ENCODE assay signal across 25 cellular contexts in the genomic region with DNA sequence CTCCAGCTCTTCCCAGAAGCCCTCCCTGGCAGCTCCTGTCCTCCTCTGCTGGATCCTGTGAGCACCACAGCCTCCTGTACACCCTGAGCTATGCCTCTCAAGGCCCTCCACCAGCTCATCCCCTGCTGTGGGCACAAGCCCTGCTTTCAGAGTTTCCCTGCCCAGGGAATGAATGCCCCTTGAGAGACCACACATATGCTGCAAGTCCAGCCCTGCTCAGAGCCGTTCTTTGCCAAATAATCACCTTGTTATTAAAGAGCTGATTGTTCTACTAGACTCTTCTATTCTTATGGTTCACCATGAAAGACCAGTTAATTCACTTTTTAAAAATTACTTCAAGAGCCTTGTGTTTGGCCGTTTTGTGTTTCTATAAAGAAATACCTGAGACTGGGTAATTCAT.
DNase-seq lines count a peak whose midpoint lies in the region; ATAC-seq, FAIRE-seq and TF ChIP-seq lines count a peak whose summit lies in the region.
"Had no signal": no experiment of that assay in that cellular context is flagged by ENCODE, and none has a peak within 500 bp of the region (broad histone marks: within the 10 kb centered on the region; RNA-seq: fewer than 3 reads in every experiment).

No MANE protein-coding gene starts in this region.

- no peak for TF ChIP-seq POLR2A in breast epithelium (IDR thresholded peaks at IDR 0.05)

- H3K27ac Mint-ChIP-seq in MCF 10A (ENCODE audit: low read depth, unreplicated experiment) (no peak overlapping the region), nephron progenitor cell (peak overlapping the region; percentile 66)
- H3K27ac Mint-ChIP-seq: B cell had no signal

- H3K27ac ChIP-seq in breast epithelium (peak overlapping the region; percentile 14 to 30), coronary artery (no peak overlapping the region), kidney (ENCODE audit: low read depth in 2 of 2, low read length in 2 of 2) (no peak overlapping the region)
- H3K27ac ChIP-seq: KMS-11 had no signal

- DNase-seq in breast epithelium (ENCODE audit: low spot score in 2 of 2) (peak in 1 of 2 donors; percentile 59), MCF 10A (ENCODE audit: unreplicated experiment) (no peak), coronary artery (ENCODE audit: low spot score) (peak; percentile 22), nephron progenitor cell (no peak), kidney (no peak)
- DNase-seq: H7, IMR-90, MV-4-11, NCI-H1105 treated with DMSO at 0.1 percent for 48 hours, NCI-H2029 treated with DMSO at 0.1 percent for 48 hours, NCI-H2171, NCI-H345, NCI-H524 treated with DMSO at 0.1 percent for 48 hours, NCI-H82 had no signal

- H3K36me3 ChIP-seq in breast epithelium, result no peaks in the 10 kb centered on the region
- H3K36me3 ChIP-seq in kidney (ENCODE audit: control insufficient read depth in 1 of 2, insufficient read depth in 2 of 2, low read length in 2 of 2), result no peaks in the 10 kb centered on the region

- H3K4me1 Mint-ChIP-seq in MCF 10A (ENCODE audit: insufficient read depth, unreplicated experiment) (no peaks in the 10 kb centered on the region), nephron progenitor cell (peaks cover 21% of the 10 kb centered on the region)

- H3K4me3 Mint-ChIP-seq in MCF 10A (ENCODE audit: unreplicated experiment), result no peak overlapping the region
- H3K4me3 Mint-ChIP-seq in nephron progenitor cell, result no peak overlapping the region
- H3K4me3 Mint-ChIP-seq: B cell, CD14-positive monocyte had no signal

- no TSS peak for BruUV-seq in MCF 10A (replicated peaks; lab: Mats Ljungman, UMichigan)

- H3K27me3 Mint-ChIP-seq in MCF 10A (ENCODE audit: insufficient read depth, unreplicated experiment) (no peaks in the 10 kb centered on the region), nephron progenitor cell (ENCODE audit: low read depth, poor library complexity) (no peaks in the 10 kb centered on the region)
- H3K27me3 Mint-ChIP-seq: B cell had no signal

- TF ChIP-seq CTCF in breast epithelium (IDR thresholded peaks at IDR 0.05) (no peak), MCF 10A (IDR thresholded peaks at IDR 0.05; ENCODE audit: unreplicated experiment) (no peak), coronary artery (IDR thresholded peaks at IDR 0.05) (no peak), nephron progenitor cell (IDR thresholded peaks at IDR 0.05) (no peak), kidney (IDR thresholded peaks at IDR 0.05; ENCODE audit: borderline replicate concordance, extremely low read depth, insufficient read depth) (no peak)

- H3K27me3 ChIP-seq in breast epithelium, result no peaks in the 10 kb centered on the region

- H3K9me3 Mint-ChIP-seq in MCF 10A (ENCODE audit: unreplicated experiment) (no peaks in the 10 kb centered on the region), nephron progenitor cell (no peaks in the 10 kb centered on the region)
- H3K9me3 Mint-ChIP-seq: CD14-positive monocyte had no signal

- H3K9me3 ChIP-seq in breast epithelium (no peaks in the 10 kb centered on the region), kidney (ENCODE audit: control insufficient read depth in 1 of 2, low read length in 2 of 2) (no peaks in the 10 kb centered on the region)

- FAIRE-seq in kidney (lab: Jason Lieb, UNC), result no peak
- FAIRE-seq: A204.1, G401.6, GM12892, GM18507, GM19239 had no signal

- no peaks in the 10 kb centered on the region for H3K4me1 ChIP-seq in breast epithelium
- H3K4me1 ChIP-seq in kidney (ENCODE audit: control insufficient read depth in 1 of 2, insufficient read depth in 1 of 2, low read depth in 1 of 2, low read length in 2 of 2), result no peaks in the 10 kb centered on the region

- intact Hi-C loops in breast epithelium (cut with DNase I; ENCODE audit: low total_unique reads), result no loop called here
- intact Hi-C loops in MCF 10A (cut with micrococcal nuclease), result no loop called here
- intact Hi-C loops in kidney (cut with DNase I), result no loop called here

- no peaks in the 10 kb centered on the region for H3K36me3 Mint-ChIP-seq in MCF 10A (ENCODE audit: insufficient read depth, unreplicated experiment)
- peaks cover 11% of the 10 kb centered on the region for H3K36me3 Mint-ChIP-seq in nephron progenitor cell (ENCODE audit: low read depth)

- CTCF ChIA-PET in MCF 10A (lab: Yijun Ruan, JAX), result interaction anchor here (1.1 kb wide), 1 partner anchor 44 kb away, joined by 4 read pairs; no protein-coding TSS in a partner anchor

- no peak overlapping the region for H3K9ac ChIP-seq in kidney (ENCODE audit: low read length in 2 of 2)
- H3K9ac ChIP-seq: KMS-11 had no signal

- ATAC-seq in GM19351 (IDR thresholded peaks at IDR 0.05; ENCODE audit: unreplicated experiment) (no peak), GM18907 (IDR thresholded peaks at IDR 0.05; ENCODE audit: unreplicated experiment) (no peak)
- ATAC-seq: Panc1 had no signal

- POLR2A ChIA-PET in MCF 10A (lab: Yijun Ruan, JAX), result no interaction called here

- H3K4me3 ChIP-seq in breast epithelium, result no peak overlapping the region
- H3K4me3 ChIP-seq in coronary artery, result no peak overlapping the region
- H3K4me3 ChIP-seq in kidney (ENCODE audit: low read length in 2 of 2), result no peak overlapping the region

Comparison
In these comparisons a context has a peak if more than half of its experiments do, and no peak if none do; other contexts are left out.
1. H3K27ac ChIP-seq: peak in breast epithelium (2 of 2); none in coronary artery (0 of 2) and kidney (0 of 2).